ENCODE assay signal across 8 cellular contexts in genomic region chr19:50804420-50805272, GRCh38. TPM values are rescaled to one million over a fixed set of nuclear protein-coding genes. Genes with fewer than 3 reads are reported as not detected.
DNase-seq lines count a peak whose midpoint lies in the region; ATAC-seq lines count a peak whose summit lies in the region.

No MANE protein-coding gene starts in this region.

- H3K9ac ChIP-seq in HUES48 (ENCODE audit: low read depth, low read length) (peak overlapping the region; percentile 100), NT2/D1 (ENCODE audit: insufficient read length, low read depth) (peak overlapping the region; percentile 98), endocrine pancreas (ENCODE audit: control insufficient read depth, insufficient read depth, low read length) (peak overlapping the region; percentile 76), mesendoderm (ENCODE audit: low read length) (peak overlapping the region; percentile 92)

- H3K36me3 ChIP-seq in HUES48 (ENCODE audit: control insufficient read depth, insufficient read depth, low read length) (peaks cover 27% of the 10 kb centered on the region), NT2/D1 (ENCODE audit: insufficient read depth, insufficient read length, low read length) (peaks cover 35% of the 10 kb centered on the region), endocrine pancreas (ENCODE audit: control insufficient read depth, insufficient read depth, low read length) (no peaks in the 10 kb centered on the region), mesendoderm (ENCODE audit: control insufficient read depth, insufficient read depth, low read length) (peaks cover 10% of the 10 kb centered on the region)

- peak overlapping the region; percentile 100 for H3K27ac ChIP-seq in HUES48 (ENCODE audit: low read depth, low read length)
- H3K27ac ChIP-seq in mesendoderm (ENCODE audit: low read depth, low read length) = peak overlapping the region; percentile 87

- in situ Hi-C loops in Caki2 (cut with HindIII; ENCODE audit: low pct_unique_long_range_greater_than_20kb, low sequenced_read_pairs) = no loop called here

- no peak overlapping the region for H4K5ac ChIP-seq in mesendoderm (ENCODE audit: low read length)

- H3K4me1 ChIP-seq in HUES48 (ENCODE audit: control insufficient read depth, insufficient read depth, low read length) (peaks cover 3% of the 10 kb centered on the region; the same call in 1 of the 2 replicates), NT2/D1 (ENCODE audit: insufficient read depth, insufficient read length) (peaks cover 2% of the 10 kb centered on the region), endocrine pancreas (ENCODE audit: control insufficient read depth, insufficient read depth, low read length) (peaks cover 4% of the 10 kb centered on the region), mesendoderm (ENCODE audit: control insufficient read depth, low read depth, low read length) (no peaks in the 10 kb centered on the region)

- H3K27me3 ChIP-seq in HUES48 (ENCODE audit: control insufficient read depth, insufficient read depth, low read length) (no peaks in the 10 kb centered on the region; the same call in 1 of the 2 replicates), NT2/D1 (ENCODE audit: insufficient read depth, insufficient read length) (no peaks in the 10 kb centered on the region), endocrine pancreas (ENCODE audit: control insufficient read depth, insufficient read depth, low read length) (no peaks in the 10 kb centered on the region), mesendoderm (ENCODE audit: insufficient read depth, low read length, poor library complexity) (no peaks in the 10 kb centered on the region)

- H3K18ac ChIP-seq in mesendoderm (ENCODE audit: low read length) = peak overlapping the region; percentile 98

- H2AK5ac ChIP-seq in mesendoderm (ENCODE audit: low read length) = no peak overlapping the region

- peaks cover 4% of the 10 kb centered on the region for H3K79me1 ChIP-seq in mesendoderm (ENCODE audit: low read length)

- peak overlapping the region; percentile 99 for H3K56ac ChIP-seq in mesendoderm (ENCODE audit: low read length)

- H2BK15ac ChIP-seq in mesendoderm (replicated peaks; ENCODE audit: low read depth) = no peak overlapping the region

- H3K4me3 ChIP-seq in HUES48 (ENCODE audit: low read depth, low read length) (peak overlapping the region; percentile 100), NT2/D1 (ENCODE audit: insufficient read length, low read depth) (peak overlapping the region; percentile 95), endocrine pancreas (ENCODE audit: control insufficient read depth, insufficient read depth, low read length) (peak overlapping the region; percentile 62), mesendoderm (ENCODE audit: low read length) (peak overlapping the region; percentile 96)

- peak overlapping the region; percentile 29 for H3K23ac ChIP-seq in mesendoderm (ENCODE audit: low read length)

- peaks cover 39% of the 10 kb centered on the region for H3K79me2 ChIP-seq in mesendoderm (ENCODE audit: control insufficient read depth, insufficient read depth, low read length)

- peak overlapping the region; percentile 97 for H3K4ac ChIP-seq in mesendoderm (ENCODE audit: low read depth, low read length)

- peak overlapping the region; percentile 98 for H2BK5ac ChIP-seq in mesendoderm (ENCODE audit: low read length)

- ATAC-seq in GM21423 (IDR thresholded peaks at IDR 0.05; ENCODE audit: unreplicated experiment) = peak; percentile 90

- H4K8ac ChIP-seq in mesendoderm (ENCODE audit: low read depth, low read length) = peak overlapping the region; percentile 78

- DNase-seq in Caki2 (ENCODE audit: low read depth) = peak; percentile 99
- DNase-seq in NT2/D1 (ENCODE audit: low read depth, low spot score) = peak; percentile 93
- peak; percentile 97 for DNase-seq in activated CD8-positive, alpha-beta memory T cell treated with anti-CD3 and anti-CD28 coated beads, Interleukin-2, amount 50 U/mL, for 24 hours (ENCODE audit: extremely low read depth)
- DNase-seq in mesendoderm = peak; percentile 99
- DNase-seq in stimulated activated CD8-positive, alpha-beta memory T cell treated with anti-CD3 and anti-CD28 coated beads, Interleukin-12 subunit alpha, Interleukin-12 subunit beta, amount 100 ng/mL, for 4 hours (ENCODE audit: low read depth) = peak; percentile 95

- H3K9me3 ChIP-seq in HUES48 (ENCODE audit: control insufficient read depth, insufficient read depth, low read length) (no peaks in the 10 kb centered on the region), NT2/D1 (ENCODE audit: insufficient read depth, low read length) (no peaks in the 10 kb centered on the region), endocrine pancreas (ENCODE audit: control insufficient read depth, low read length) (no peaks in the 10 kb centered on the region)

- H3K4me2 ChIP-seq in mesendoderm (ENCODE audit: low read length) = peak overlapping the region; percentile 70

- no CpG with 5 or more reads among the region's 62 CpGs for WGBS in mesendoderm (ENCODE audit: extremely low coverage, insufficient coverage, low lambda C conversion rate)

- H2BK120ac ChIP-seq in mesendoderm (ENCODE audit: low read depth, low read length) = peak overlapping the region; percentile 69

RNA-seq across cellular contexts. Expression of gene ACP4, which starts 14.4 kb away (rescaled TPM):
- total RNA-seq in Caki2 (2014; rRNA removed; shearing (Covaris generic); ENCODE audit: low replicate concordance) = not detected in 2 replicates
- polyA plus RNA-seq in mesendoderm (2013, experiment 1 of 2) = not detected
- polyA plus RNA-seq in mesendoderm (2013, experiment 2 of 2) = not detected

RNA-seq across cellular contexts. Expression of gene KLK1, which starts 18.9 kb away (rescaled TPM):
- not detected in 2 replicates for total RNA-seq in Caki2 (2014; rRNA removed; shearing (Covaris generic); ENCODE audit: low replicate concordance)
- 2.8 TPM for polyA plus RNA-seq in mesendoderm (2013, experiment 1 of 2)
- polyA plus RNA-seq in mesendoderm (2013, experiment 2 of 2) = 2.8 TPM

RNA-seq across cellular contexts. Expression of gene KLK15, which starts 28.7 kb away (rescaled TPM):
- total RNA-seq in Caki2 (2014; rRNA removed; shearing (Covaris generic); ENCODE audit: low replicate concordance) = not detected in 2 replicates
- polyA plus RNA-seq in mesendoderm (2013, experiment 1 of 2) = not detected
- polyA plus RNA-seq in mesendoderm (2013, experiment 2 of 2) = not detected

RNA-seq across cellular contexts. Expression of gene GPR32, which starts 34.4 kb away (rescaled TPM):
- total RNA-seq in Caki2 (2014; rRNA removed; shearing (Covaris generic); ENCODE audit: low replicate concordance) = not detected in 2 replicates
- polyA plus RNA-seq in mesendoderm (2013, experiment 1 of 2) = not detected
- polyA plus RNA-seq in mesendoderm (2013, experiment 2 of 2) = not detected

RNA-seq across cellular contexts. Expression of gene KLK3, which starts 50.1 kb away (rescaled TPM):
- total RNA-seq in Caki2 (2014; rRNA removed; shearing (Covaris generic); ENCODE audit: low replicate concordance) = not detected in 2 replicates
- not detected for polyA plus RNA-seq in mesendoderm (2013, experiment 1 of 2)
- not detected for polyA plus RNA-seq in mesendoderm (2013, experiment 2 of 2)

Comparison
In these comparisons a context has a peak if more than half of its experiments do, and no peak if none do; other contexts are left out.
1. Peak in every context shown above with its lines: DNase-seq, ATAC-seq, H3K4me3 ChIP-seq and H3K27ac ChIP-seq.